ENCODE assay signal across 19 cellular contexts in the genomic region with DNA sequence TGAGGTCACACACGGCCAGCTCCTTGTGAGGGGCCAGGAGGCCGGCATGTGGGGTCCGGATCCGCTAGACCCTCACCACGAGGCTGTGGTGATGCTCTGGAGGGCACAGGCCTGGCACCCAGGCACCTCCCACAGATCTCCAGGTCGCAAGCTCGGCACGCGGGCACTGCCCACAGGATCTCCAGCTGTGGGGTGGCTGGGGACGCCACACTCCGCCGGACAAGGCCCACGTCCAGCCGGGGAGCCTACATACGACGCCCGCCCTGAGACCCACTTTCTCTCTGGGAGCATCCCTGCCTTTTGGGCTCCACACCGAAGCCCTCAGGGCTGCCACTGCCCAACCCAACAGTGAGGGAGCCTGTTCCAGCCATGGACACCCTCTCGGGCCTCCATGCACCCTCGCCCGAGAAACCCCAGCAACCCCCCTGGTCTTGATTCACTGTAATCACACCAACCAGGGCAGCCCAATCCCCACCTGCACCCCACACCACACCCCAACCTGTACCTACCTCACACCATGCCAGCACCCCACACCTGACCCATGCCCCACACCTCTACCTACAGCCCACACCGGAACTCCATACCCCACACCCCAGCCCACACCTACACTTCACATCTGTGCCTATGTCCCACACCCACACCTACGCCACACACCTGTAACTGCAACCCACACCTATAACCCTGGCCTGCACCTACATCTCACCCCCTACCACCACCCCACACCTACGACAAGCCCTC. TPM values are rescaled to one million over a fixed set of nuclear protein-coding genes. Genes with fewer than 3 reads are reported as not detected.
A peak's percentile ranks its signal among the peaks of the same experiment; 100 is the strongest.
DNase-seq lines count a peak whose midpoint lies in the region; ATAC-seq, FAIRE-seq and TF ChIP-seq lines count a peak whose summit lies in the region.
"Had no signal": no experiment of that assay in that cellular context is flagged by ENCODE, and none has a peak within 500 bp of the region (broad histone marks: within the 10 kb centered on the region; RNA-seq: fewer than 3 reads in every experiment).

No MANE protein-coding gene starts in this region.

- no peaks in the 10 kb centered on the region for H3K27me3 ChIP-seq in right lobe of liver
- H3K27me3 ChIP-seq in HepG2 (ENCODE audit: control insufficient read depth in 1 of 2, insufficient read depth in 2 of 2, low read length in 2 of 2) = no peaks in the 10 kb centered on the region
- no peaks in the 10 kb centered on the region for H3K27me3 ChIP-seq in aorta (ENCODE audit: control insufficient read depth in 1 of 2, insufficient read depth in 2 of 2, low read length in 1 of 2)
- H3K27me3 ChIP-seq: SJCRH30 had no signal

- TF ChIP-seq POLR2A in right lobe of liver (IDR thresholded peaks at IDR 0.05) (no peak), HepG2 (IDR thresholded peaks at IDR 0.05; ENCODE audit: insufficient read depth in 1 of 2, low read depth in 2 of 2, low read length in 2 of 2) (no peak)

- no peaks in the 10 kb centered on the region for H3K27me3 Mint-ChIP-seq in osteocyte (ENCODE audit: unreplicated experiment)

- H3K4me3 ChIP-seq in right lobe of liver (no peak overlapping the region), HepG2 (replicated peaks in 1 of 3; ENCODE audit: insufficient read depth in 1 of 3, low read depth in 2 of 3, low read length in 3 of 3) (no peak overlapping the region), aorta (ENCODE audit: low read length in 2 of 2) (no peak overlapping the region)
- H3K4me3 ChIP-seq: SJCRH30 had no signal

- H3K9me3 ChIP-seq in right lobe of liver (no peaks in the 10 kb centered on the region), HepG2 (ENCODE audit: low read length) (no peaks in the 10 kb centered on the region), aorta (ENCODE audit: control insufficient read depth, low read length) (no peaks in the 10 kb centered on the region)
- H3K9me3 ChIP-seq: SJCRH30 had no signal

- H3K4me2 ChIP-seq in HepG2 (ENCODE audit: low read depth, low read length) = no peak overlapping the region

- intact Hi-C loops in right lobe of liver (cut with DNase I) = loop anchor here in 1 of 2 donors (10.0 kb wide), 1 partner anchor 117 kb away; the partner anchor contains the start of gene RBFA
- intact Hi-C loops in HepG2 (cut with micrococcal nuclease; ENCODE audit: unreplicated experiment) = no loop called here
- intact Hi-C loops in aorta (cut with DNase I) = no loop called here

- 96% methylated on average over 3 of the region's 24 CpGs for WGBS in right lobe of liver (ENCODE audit: insufficient coverage, low coverage, low lambda C conversion rate, missing lambda C conversion rate)
- 97% methylated on average over 8 of the region's 24 CpGs for WGBS in HepG2 (ENCODE audit: low lambda C conversion rate)
- WGBS in aorta, 2 donors = 95 to 98% methylated on average over 24 of the region's 24 CpGs

- POLR2A ChIA-PET in HepG2 (lab: Yijun Ruan, JAX) = no interaction called here

- peaks cover 3% of the 10 kb centered on the region for H3K4me1 Mint-ChIP-seq in osteocyte (ENCODE audit: unreplicated experiment)

- no peak overlapping the region for H3K27ac Mint-ChIP-seq in osteocyte (ENCODE audit: unreplicated experiment)

- DNase-seq in right lobe of liver (peak in 2 of 3 donors; percentile 31 to 41), HepG2 (ENCODE audit: low spot score) (no peak), islet precursor cell (peak; percentile 32), osteocyte (ENCODE audit: extremely low spot score, unreplicated experiment) (peak; percentile 78), aorta (peak; percentile 26 to 68), DMS53 treated with DMSO at 0.1 percent for 48 hours (lab: John Stamatoyannopoulos, UW; ENCODE audit: unreplicated experiment) (no peak), DMS53 (lab: John Stamatoyannopoulos, UW) (no peak), T1000 (lab: John Stamatoyannopoulos, UW) (no peak)
- DNase-seq: activated T-cell treated with anti-CD3 and anti-CD28 coated beads for 4 hours; central memory CD4-positive, alpha-beta T cell; kidney glomerular epithelial cell; NCI-H1930; PC-3; retina; SJCRH30; substantia nigra had no signal

- H3K9ac ChIP-seq in HepG2 (ENCODE audit: insufficient read depth, low read depth, low read length) = no peak overlapping the region

- ATAC-seq in right lobe of liver (no peak), HepG2 (no peak), aorta (ENCODE audit: low FRiP score) (no peak)
- ATAC-seq: PC-3 had no signal

- H3K27ac ChIP-seq in right lobe of liver = no peak overlapping the region
- no peak overlapping the region for H3K27ac ChIP-seq in HepG2 (ENCODE audit: extremely low read length, insufficient read depth, low read length)
- H3K27ac ChIP-seq in aorta (ENCODE audit: low read depth in 1 of 2, low read length in 2 of 2) = no peak overlapping the region
- H3K27ac ChIP-seq: C4-2B, SJCRH30 had no signal

- CTCF ChIA-PET in HepG2 (lab: Yijun Ruan, JAX; ENCODE audit: low intra/inter-chr PET ratio, low total read pairs) = no interaction called here

- in situ Hi-C loops in HepG2 (cut with HindIII; ENCODE audit: extremely low pct_ligation_motif_present, low pct_unique_long_range_greater_than_20kb) = no loop called here

- BruUV-seq in HepG2 (replicated peaks; lab: Mats Ljungman, UMichigan) = no TSS peak

- no peak overlapping the region for H2AFZ ChIP-seq in HepG2 (ENCODE audit: low read length)

- peaks cover 0 to 41% (median 18%) of the 10 kb centered on the region in 4 donors for H3K36me3 ChIP-seq in right lobe of liver
- peaks cover 10 to 46% of the 10 kb centered on the region in 2 experiments; a peak in 4 of 5 replicates for H3K36me3 ChIP-seq in HepG2 (replicated peaks in 1 of 2; ENCODE audit: control insufficient read depth in 1 of 2, insufficient read depth in 2 of 2, low read length in 2 of 2)
- no peaks in the 10 kb centered on the region for H3K36me3 ChIP-seq in aorta (ENCODE audit: control insufficient read depth in 1 of 2, insufficient read depth in 2 of 2, low read length in 1 of 2)
- H3K36me3 ChIP-seq: SJCRH30 had no signal

- H4K20me1 ChIP-seq in HepG2 (ENCODE audit: insufficient read depth, low read length) = peaks cover 24% of the 10 kb centered on the region; the same call in 1 of the 2 replicates

- H3K4me3 Mint-ChIP-seq in osteocyte (ENCODE audit: unreplicated experiment) = no peak overlapping the region

- no peak for TF ChIP-seq RAD21 in HepG2 (CRISPR knock-in tag; IDR thresholded peaks at IDR 0.05)

- H3K9me3 Mint-ChIP-seq in osteocyte (ENCODE audit: unreplicated experiment) = no peaks in the 10 kb centered on the region

- H3K4me1 ChIP-seq in right lobe of liver (no peaks in the 10 kb centered on the region), HepG2 (ENCODE audit: insufficient read depth, low read length) (no peaks in the 10 kb centered on the region), aorta (ENCODE audit: control insufficient read depth in 1 of 2, insufficient read depth in 2 of 2, low read length in 2 of 2) (no peaks in the 10 kb centered on the region)
- H3K4me1 ChIP-seq: SJCRH30 had no signal

- H3K79me2 ChIP-seq in HepG2 (ENCODE audit: insufficient read depth, low read length) = peaks cover 11% of the 10 kb centered on the region

- FAIRE-seq in HepG2 (lab: Jason Lieb, UNC) = no peak
- FAIRE-seq: frontal cortex, H1 had no signal

- peaks cover 33% of the 10 kb centered on the region for H3K36me3 Mint-ChIP-seq in osteocyte (ENCODE audit: unreplicated experiment)

- TF ChIP-seq EP300 in HepG2 (IDR thresholded peaks at IDR 0.05; ENCODE audit: low read depth in 2 of 2, low read length in 2 of 2) (no peak), HepG2 (CRISPR knock-in tag; IDR thresholded peaks at IDR 0.05; ENCODE audit: borderline replicate concordance) (no peak)

- TF ChIP-seq CTCF in right lobe of liver (IDR thresholded peaks at IDR 0.05) = no peak
- TF ChIP-seq CTCF in HepG2 (CRISPR knock-in tag; IDR thresholded peaks at IDR 0.05) = no peak
- no peak for TF ChIP-seq CTCF in osteocyte (IDR thresholded peaks at IDR 0.05)

RNA-seq across cellular contexts. Expression of gene SLC66A2, which starts 33.9 kb away (rescaled TPM):
- total RNA-seq in right lobe of liver (100 to 1,000 TPM in 3 of 6 experiments, 10 to 100 TPM in 3; 61.6 to 140 (median 95.8) TPM), HepG2 (2016; rRNA removed; fragmentation: Illumina TruSeq; extraction: Trizol) (30.3 and 41.9 TPM in 2 replicates), osteocyte (35.1 and 38.6 TPM in 2 replicates), aorta (10 to 100 TPM; 40.1 to 47.7 TPM)
- total RNA-seq in HepG2 (2016; cell fraction: cytosol; rRNA removed; fragmentation: Illumina TruSeq; extraction: Trizol; ENCODE audit: low read depth) = 40.5 and 40.6 TPM in 2 replicates
- 29.0 and 42.7 TPM in 2 replicates for total RNA-seq in HepG2 (2016; cell fraction: insoluble cytoplasmic fraction; rRNA removed; fragmentation: Illumina TruSeq; extraction: Trizol)
- total RNA-seq in HepG2 (2016; cell fraction: membrane; rRNA removed; fragmentation: Illumina TruSeq; extraction: Trizol) = 74.6 and 79.6 TPM in 2 replicates
- total RNA-seq in HepG2 (2016; cell fraction: nucleus; rRNA removed; fragmentation: Illumina TruSeq; extraction: Trizol) = 24.3 and 28.3 TPM in 2 replicates
- polyA plus RNA-seq in HepG2 (2011; rRNA removed) (33.5 and 62.5 TPM in 2 replicates), aorta (10 to 100 TPM; 12.9 to 48.8 TPM)
- polyA plus RNA-seq in HepG2 (2011; cell fraction: cytosol; rRNA removed) = 56.8 and 67.4 TPM in 2 replicates
- 84.2 and 87.0 TPM in 2 replicates for polyA plus RNA-seq in HepG2 (2011; cell fraction: nucleus; rRNA removed)
- polyA plus RNA-seq in HepG2 (2012) = 46.8 and 62.2 TPM in 2 replicates
- 45.1 and 50.9 TPM in 2 replicates for polyA plus RNA-seq in HepG2 (2016; cell fraction: cytosol; fragmentation: Illumina TruSeq; extraction: Trizol; ENCODE audit: low read depth)
- polyA plus RNA-seq in HepG2 (2016; cell fraction: insoluble cytoplasmic fraction; fragmentation: Illumina TruSeq; extraction: Trizol; ENCODE audit: low read depth) = 33.6 and 33.8 TPM in 2 replicates
- 69.1 and 69.7 TPM in 2 replicates for polyA plus RNA-seq in HepG2 (2016; cell fraction: membrane; fragmentation: Illumina TruSeq; extraction: Trizol; ENCODE audit: low read depth)
- polyA plus RNA-seq in HepG2 (2016; cell fraction: nucleus; fragmentation: Illumina TruSeq; extraction: Trizol; ENCODE audit: insufficient read depth, low read depth) = 43.3 and 46.8 TPM in 2 replicates
- polyA minus RNA-seq in HepG2 (2011; rRNA and poly(A)+ RNA removed; ENCODE audit: low replicate concordance) = 19.8 and 109 TPM in 2 replicates
- 28.8 and 32.5 TPM in 2 replicates for polyA minus RNA-seq in HepG2 (2011; cell fraction: cytosol; rRNA and poly(A)+ RNA removed)
- 27.0 and 33.3 TPM in 2 replicates for polyA minus RNA-seq in HepG2 (2011; cell fraction: nucleus; rRNA and poly(A)+ RNA removed)

RNA-seq across cellular contexts. Expression of gene HSBP1L1, which starts 46.9 kb away (rescaled TPM):
- 10 to 100 TPM; 16.8 to 35.1 (median 23.7) TPM for total RNA-seq in right lobe of liver
- total RNA-seq in HepG2 (2016; rRNA removed; fragmentation: Illumina TruSeq; extraction: Trizol) = 15.3 and 22.6 TPM in 2 replicates
- total RNA-seq in HepG2 (2016; cell fraction: cytosol; rRNA removed; fragmentation: Illumina TruSeq; extraction: Trizol; ENCODE audit: low read depth) = 28.9 and 34.1 TPM in 2 replicates
- 13.5 and 21.2 TPM in 2 replicates for total RNA-seq in HepG2 (2016; cell fraction: insoluble cytoplasmic fraction; rRNA removed; fragmentation: Illumina TruSeq; extraction: Trizol)
- total RNA-seq in HepG2 (2016; cell fraction: membrane; rRNA removed; fragmentation: Illumina TruSeq; extraction: Trizol) = 33.2 and 40.1 TPM in 2 replicates
- 17.7 and 20.7 TPM in 2 replicates for total RNA-seq in HepG2 (2016; cell fraction: nucleus; rRNA removed; fragmentation: Illumina TruSeq; extraction: Trizol)
- 41.2 and 45.1 TPM in 2 replicates for polyA plus RNA-seq in HepG2 (2011; rRNA removed)
- polyA plus RNA-seq in HepG2 (2011; cell fraction: cytosol; rRNA removed) = 28.0 and 28.5 TPM in 2 replicates
- polyA plus RNA-seq in HepG2 (2011; cell fraction: nucleus; rRNA removed) = 34.3 and 53.2 TPM in 2 replicates
- 26.1 and 32.6 TPM in 2 replicates for polyA plus RNA-seq in HepG2 (2012)
- polyA plus RNA-seq in HepG2 (2016; cell fraction: cytosol; fragmentation: Illumina TruSeq; extraction: Trizol; ENCODE audit: low read depth) = 36.8 and 50.0 TPM in 2 replicates
- 17.9 and 18.7 TPM in 2 replicates for polyA plus RNA-seq in HepG2 (2016; cell fraction: insoluble cytoplasmic fraction; fragmentation: Illumina TruSeq; extraction: Trizol; ENCODE audit: low read depth)
- polyA plus RNA-seq in HepG2 (2016; cell fraction: membrane; fragmentation: Illumina TruSeq; extraction: Trizol; ENCODE audit: low read depth) = 33.7 and 42.5 TPM in 2 replicates
- polyA plus RNA-seq in HepG2 (2016; cell fraction: nucleus; fragmentation: Illumina TruSeq; extraction: Trizol; ENCODE audit: insufficient read depth, low read depth) = 68.0 and 69.5 TPM in 2 replicates
- 4.1 and 8.6 TPM in 2 replicates for polyA minus RNA-seq in HepG2 (2011; rRNA and poly(A)+ RNA removed; ENCODE audit: low replicate concordance)
- 5.3 and 7.9 TPM in 2 replicates for polyA minus RNA-seq in HepG2 (2011; cell fraction: cytosol; rRNA and poly(A)+ RNA removed)
- 23.3 and 28.1 TPM in 2 replicates for polyA minus RNA-seq in HepG2 (2011; cell fraction: nucleus; rRNA and poly(A)+ RNA removed)
- total RNA-seq in osteocyte = 1.6 and 2.0 TPM in 2 replicates
- 10 to 100 TPM in 1 of 2 donors, 1 to 10 TPM in 1; 7.9 to 13.0 TPM for total RNA-seq in aorta
- 10 to 100 TPM in 1 of 2 donors, 1 to 10 TPM in 1; 5.1 to 11.3 TPM for polyA plus RNA-seq in aorta
- total RNA-seq: SJCRH30 had no signal

Comparison
In these comparisons a context has a peak if more than half of its experiments do, and no peak if none do; other contexts are left out.
1. DNase-seq: peak in right lobe of liver (2 of 3), islet precursor cell (single experiment), osteocyte (single experiment) and aorta (2 of 2); none in HepG2 (single experiment), DMS53 treated with DMSO at 0.1 percent for 48 hours (single experiment), DMS53 (single experiment) and T1000 (single experiment).